6 cellular contexts compared by ENCODE assay signal in genomic region chrX:120040176-120040575, GRCh38. TPM values are rescaled to one million over a fixed set of nuclear protein-coding genes. Genes with fewer than 3 reads are reported as not detected.
"Had no signal": no experiment of that assay in that cellular context is flagged by ENCODE, and none has a peak within 500 bp of the region (broad histone marks: within the 10 kb centered on the region; RNA-seq: fewer than 3 reads in every experiment).

No MANE protein-coding gene starts in this region.

RNA-seq across cellular contexts. Expression of gene RHOXF2B, which starts 37.3 kb away (rescaled TPM):
- total RNA-seq: GM23248, H4, H7, HFFc6, HT1080, IMR-90 had no signal
